9 cellular contexts compared by ENCODE assay signal in genomic region chrX:69153060-69153730, GRCh38. TPM values are rescaled to one million over a fixed set of nuclear protein-coding genes. Genes with fewer than 3 reads are reported as not detected.
DNase-seq lines count a peak whose midpoint lies in the region; ATAC-seq lines count a peak whose summit lies in the region.
"Had no signal": no experiment of that assay in that cellular context is flagged by ENCODE, and none has a peak within 500 bp of the region (broad histone marks: within the 10 kb centered on the region; RNA-seq: fewer than 3 reads in every experiment).

No MANE protein-coding gene starts in this region.

- no peaks in the 10 kb centered on the region for H3K36me3 Mint-ChIP-seq in effector memory CD8-positive, alpha-beta T cell (ENCODE audit: insufficient read depth)
- H3K36me3 Mint-ChIP-seq: activated naive CD8-positive, alpha-beta T cell treated with anti-CD3 and anti-CD28 coated beads for 36 hours had no signal

- no peak for ATAC-seq in HG02840 (IDR thresholded peaks at IDR 0.05; ENCODE audit: low FRiP score, unreplicated experiment)
- ATAC-seq in effector memory CD8-positive, alpha-beta T cell (replicated peaks): no peak

- no peaks in the 10 kb centered on the region for H3K9me3 Mint-ChIP-seq in effector memory CD8-positive, alpha-beta T cell
- H3K9me3 Mint-ChIP-seq: activated naive CD8-positive, alpha-beta T cell treated with anti-CD3 and anti-CD28 coated beads for 36 hours had no signal

- H3K27ac Mint-ChIP-seq in effector memory CD8-positive, alpha-beta T cell: no peak overlapping the region
- H3K27ac Mint-ChIP-seq: activated naive CD8-positive, alpha-beta T cell treated with anti-CD3 and anti-CD28 coated beads for 36 hours had no signal

- H3K27me3 Mint-ChIP-seq in effector memory CD8-positive, alpha-beta T cell: peaks cover 0 to 9% of the 10 kb centered on the region in 2 donors
- H3K27me3 Mint-ChIP-seq: activated naive CD8-positive, alpha-beta T cell treated with anti-CD3 and anti-CD28 coated beads for 36 hours had no signal

- DNase-seq in H4 (ENCODE audit: low spot score): peak; percentile 13
- peak in 46 of 56 donors; percentile 4 to 88 (median 63) for DNase-seq in amygdala (lab: John Stamatoyannopoulos, UW)
- DNase-seq in hippocampal formation (lab: John Stamatoyannopoulos, UW): peak; percentile 68 to 70
- DNase-seq in pons (ENCODE audit: low spot score): peak; percentile 82
- DNase-seq in activated effector memory CD4-positive, alpha-beta T cell treated with Interleukin-2 at 50 U/mL for 16 hours: no peak
- DNase-seq in effector memory CD8-positive, alpha-beta T cell: no peak
- no peak for DNase-seq in MV-4-11 (lab: John Stamatoyannopoulos, UW)
- DNase-seq: activated naive CD8-positive, alpha-beta T cell treated with anti-CD3 and anti-CD28 coated beads for 36 hours had no signal

- no peak overlapping the region for H3K4me3 Mint-ChIP-seq in effector memory CD8-positive, alpha-beta T cell
- H3K4me3 Mint-ChIP-seq: activated naive CD8-positive, alpha-beta T cell treated with anti-CD3 and anti-CD28 coated beads for 36 hours had no signal

- H3K4me1 Mint-ChIP-seq in effector memory CD8-positive, alpha-beta T cell (ENCODE audit: low read depth in 2 of 2): peaks cover 0 to 2% of the 10 kb centered on the region in 2 donors

RNA-seq across cellular contexts. Expression of gene PJA1, which starts 12.1 kb away (rescaled TPM):
- total RNA-seq in H4 (2014; rRNA removed; shearing (Covaris generic)): 30.6 and 36.4 TPM in 2 replicates

Comparison
In these comparisons a context has a peak if more than half of its experiments do, and no peak if none do; other contexts are left out.
1. DNase-seq: peak in H4 (single experiment), amygdala (46 of 56), hippocampal formation (2 of 2) and pons (single experiment); none in activated effector memory CD4-positive, alpha-beta T cell treated with Interleukin-2 at 50 U/mL for 16 hours (single experiment), effector memory CD8-positive, alpha-beta T cell (0 of 3) and MV-4-11 (single experiment).